In genomic region chr1:247078315-247079140, GRCh38 we compare ENCODE assay signal across 1 cellular context.
TF ChIP-seq lines count a peak whose summit lies in the region.

Gene ZNF670 (minus strand): TSS chr1:247078811. CDS start chr1:247078596, 215 bp downstream.

TF ChIP-seq in K562, 482 proteins besides CTCF, POLR2A, EP300 and RAD21 (continued from another document and continues in another):
- TF ChIP-seq MYC (IDR thresholded peaks at IDR 0.05; ENCODE audit: low read depth, low read length) (peak; percentile 60; the same call in 1 of the 2 replicates), MYC (CRISPR knock-in tag; IDR thresholded peaks at IDR 0.05; ENCODE audit: borderline replicate concordance, low read depth) (0 out of 2 replicates have a peak, but pooled peaks have one; percentile 62), ZNF232 (CRISPR knock-in tag; IDR thresholded peaks at IDR 0.05) (no peak), ZNF133 (CRISPR knock-in tag; IDR thresholded peaks at IDR 0.05) (no peak), TFAP4 (CRISPR knock-in tag; IDR thresholded peaks at IDR 0.05; ENCODE audit: borderline replicate concordance) (peak; percentile 74; the same call in 1 of the 2 replicates), HOMEZ (CRISPR knock-in tag; IDR thresholded peaks at IDR 0.05) (0 out of 2 replicates have a peak, but pooled peaks have one; percentile 47), ZNF324 (CRISPR knock-in tag; IDR thresholded peaks at IDR 0.05) (no peak), IRF9 (tag; IDR thresholded peaks at IDR 0.05) (no peak), RAD51 (IDR thresholded peaks at IDR 0.05; ENCODE audit: borderline replicate concordance, low read depth) (no peak), ZNF449 (CRISPR knock-in tag; IDR thresholded peaks at IDR 0.05) (no peak), KDM5B (IDR thresholded peaks at IDR 0.05; ENCODE audit: insufficient replicate concordance, low read depth, low read length) (peak; percentile 94), ZNF41 (CRISPR knock-in tag; conservative IDR thresholded peaks at IDR 0.05) (no peak), TCFL5 (CRISPR knock-in tag; conservative IDR thresholded peaks at IDR 0.05) (no peak), CUX1 (CRISPR knock-in tag; IDR thresholded peaks at IDR 0.05) (no peak), PTBP1 (IDR thresholded peaks at IDR 0.05; ENCODE audit: low read depth, low read length) (no peak), KLF10 (CRISPR knock-in tag; IDR thresholded peaks at IDR 0.05) (no peak), XRCC5 (IDR thresholded peaks at IDR 0.05; ENCODE audit: low read depth, low read length) (peak; percentile 87; the same call in 1 of the 2 replicates), PBX2 (CRISPR knock-in tag; IDR thresholded peaks at IDR 0.05; ENCODE audit: low read depth) (peak; percentile 96), PBX2 (tag; conservative IDR thresholded peaks at IDR 0.05; ENCODE audit: low read depth) (peak; percentile 98), MAX (CRISPR knock-in tag; IDR thresholded peaks at IDR 0.05) (no peak), NCOA1 (IDR thresholded peaks at IDR 0.05; ENCODE audit: low read depth) (peak; percentile 89), ZNF431 (CRISPR knock-in tag; IDR thresholded peaks at IDR 0.05) (peak; percentile 20; the same call in 1 of the 2 replicates), BCL6 (CRISPR knock-in tag; IDR thresholded peaks at IDR 0.05) (no peak), ZNF12 (CRISPR knock-in tag; IDR thresholded peaks at IDR 0.05) (no peak), GTF2A2 (tag; IDR thresholded peaks at IDR 0.05) (peak; percentile 56; the same call in 1 of the 2 replicates), ELK3 (CRISPR knock-in tag; IDR thresholded peaks at IDR 0.05) (no peak), CREB3L1 (IDR thresholded peaks at IDR 0.05; ENCODE audit: borderline replicate concordance, low read depth) (peak; percentile 48; the same call in 1 of the 2 replicates), MYNN (IDR thresholded peaks at IDR 0.05) (no peak), MYNN (CRISPR knock-in tag; IDR thresholded peaks at IDR 0.05) (no peak), RB1 (IDR thresholded peaks at IDR 0.05; ENCODE audit: low read depth) (peak; percentile 81; the same call in 1 of the 2 replicates), ELF2 (CRISPR knock-in tag; IDR thresholded peaks at IDR 0.05) (0 out of 2 replicates have a peak, but pooled peaks have one; percentile 46), C11orf30 (IDR thresholded peaks at IDR 0.05; ENCODE audit: low read depth) (peak; percentile 50; the same call in 1 of the 2 replicates), PURB (CRISPR knock-in tag; IDR thresholded peaks at IDR 0.05; ENCODE audit: low read depth) (no peak), ELF1 (tag; IDR thresholded peaks at IDR 0.05) (peak; percentile 90), GATAD2B (IDR thresholded peaks at IDR 0.05; ENCODE audit: borderline replicate concordance) (no peak), CHD2 (IDR thresholded peaks at IDR 0.05; ENCODE audit: low read depth, low read length) (no peak; the same call in 1 of the 2 replicates), ATF1 (CRISPR knock-in tag; IDR thresholded peaks at IDR 0.05) (0 out of 2 replicates have a peak, but pooled peaks have one; percentile 33), ATF1 (tag; IDR thresholded peaks at IDR 0.05) (peak; percentile 83), ETV5 (CRISPR knock-in tag; IDR thresholded peaks at IDR 0.05; ENCODE audit: low read depth) (peak; percentile 52; the same call in 1 of the 2 replicates), ZNF592 (IDR thresholded peaks at IDR 0.05) (no peak), HNRNPUL1 (IDR thresholded peaks at IDR 0.05; ENCODE audit: low read length) (no peak), BRD4 (IDR thresholded peaks at IDR 0.05) (peak; percentile 76), L3MBTL2 (IDR thresholded peaks at IDR 0.05) (peak; percentile 78), HDAC1 (IDR thresholded peaks at IDR 0.05) (peak in 1 of 2 experiments; percentile 77; a peak in 2 of 4 replicates), BRCA1 (IDR thresholded peaks at IDR 0.05) (no peak), BRCA1 (CRISPR knock-in tag; IDR thresholded peaks at IDR 0.05) (no peak)
